Comparison of ENCODE assay signal across 10 cellular contexts in the genomic region with DNA sequence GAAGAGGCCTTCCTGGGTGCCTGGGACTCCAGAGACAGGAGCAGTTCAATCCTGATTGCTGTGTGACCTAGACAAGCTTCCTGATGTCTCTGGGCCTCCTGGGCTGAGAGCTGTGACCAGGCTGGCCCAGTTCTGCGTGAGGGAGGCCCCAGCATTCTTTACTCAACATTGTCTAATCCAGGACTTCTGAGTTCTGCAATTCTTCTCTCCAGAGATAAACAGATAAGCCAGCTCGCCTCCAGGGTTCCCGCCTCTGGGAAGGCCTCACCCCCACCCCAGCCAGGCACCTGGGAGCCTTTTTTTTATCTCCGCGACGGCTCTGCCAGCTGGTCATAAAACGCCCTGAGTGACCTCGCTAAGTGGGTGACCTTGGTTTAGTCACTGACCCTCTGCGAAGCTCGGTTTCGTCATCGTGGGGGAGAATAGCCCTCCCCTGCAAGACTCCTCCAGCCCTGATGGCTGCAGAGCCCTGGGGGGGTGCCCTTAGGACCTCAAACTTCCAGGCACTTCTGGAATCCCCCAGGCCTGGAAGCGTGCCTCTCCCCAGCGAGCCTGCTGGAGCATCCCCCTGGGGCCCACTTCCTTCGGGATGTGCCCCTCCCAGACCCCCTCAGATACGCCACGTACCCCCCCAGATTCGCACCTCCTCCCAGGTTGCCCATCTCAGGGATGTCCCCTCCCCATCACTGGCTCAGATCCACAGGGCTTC. TPM values are rescaled to one million over a fixed set of nuclear protein-coding genes. Genes with fewer than 3 reads are reported as not detected.
DNase-seq lines count a peak whose midpoint lies in the region; ATAC-seq, FAIRE-seq and TF ChIP-seq lines count a peak whose summit lies in the region.
"Had no signal": no experiment of that assay in that cellular context is flagged by ENCODE, and none has a peak within 500 bp of the region (broad histone marks: within the 10 kb centered on the region; RNA-seq: fewer than 3 reads in every experiment).

No MANE protein-coding gene starts in this region.

- peaks cover 25% of the 10 kb centered on the region for H3K4me1 Mint-ChIP-seq in neural progenitor cell
- H3K4me1 Mint-ChIP-seq: activated naive CD4-positive, alpha-beta T cell treated with anti-CD3 and anti-CD28 coated beads, Interleukin-2, amount 50 U/mL, for 24 hours had no signal

- peak overlapping the region; percentile 12 to 64 for H3K4me2 ChIP-seq in H1 (ENCODE audit: insufficient read depth in 1 of 2, low read depth in 2 of 2, low read length in 2 of 2)
- H3K4me2 ChIP-seq in neural progenitor cell = peak overlapping the region; percentile 60

- H3K36me3 Mint-ChIP-seq in neural progenitor cell = no peaks in the 10 kb centered on the region
- H3K36me3 Mint-ChIP-seq: activated naive CD4-positive, alpha-beta T cell treated with anti-CD3 and anti-CD28 coated beads, Interleukin-2, amount 50 U/mL, for 24 hours had no signal

- no peaks in the 10 kb centered on the region for H3K36me3 ChIP-seq in H1 (ENCODE audit: control insufficient read depth in 2 of 4, insufficient read depth in 4 of 4, low read length in 3 of 4)
- no peaks in the 10 kb centered on the region for H3K36me3 ChIP-seq in neural progenitor cell

- peak overlapping the region; percentile 98 for H4K91ac ChIP-seq in H1 (replicated peaks; ENCODE audit: insufficient read length, low read length)

- no peak overlapping the region for H3K23ac ChIP-seq in H1 (ENCODE audit: insufficient read length)

- H2BK5ac ChIP-seq in H1 (ENCODE audit: low read depth, low read length) = peak overlapping the region; percentile 87; the same call in 1 of the 2 replicates

- no peaks in the 10 kb centered on the region for H3K9me3 Mint-ChIP-seq in neural progenitor cell
- H3K9me3 Mint-ChIP-seq: activated naive CD4-positive, alpha-beta T cell treated with anti-CD3 and anti-CD28 coated beads, Interleukin-2, amount 50 U/mL, for 24 hours had no signal

- H4K5ac ChIP-seq in H1 (ENCODE audit: insufficient read length, low read depth, low read length) = peak overlapping the region; percentile 93

- H4K20me1 ChIP-seq in H1 (replicated peaks in 1 of 2; ENCODE audit: control insufficient read depth in 1 of 2, insufficient read depth in 2 of 2, low read length in 2 of 2) = no peaks in the 10 kb centered on the region
- no peaks in the 10 kb centered on the region for H4K20me1 ChIP-seq in neural progenitor cell (ENCODE audit: low read depth)

- H2BK120ac ChIP-seq in H1 (replicated peaks; ENCODE audit: low read depth, low read length) = peak overlapping the region; percentile 83

- H3K14ac ChIP-seq in H1 (ENCODE audit: insufficient read length) = no peak overlapping the region

- no peak overlapping the region for H3K27ac Mint-ChIP-seq in neural progenitor cell
- H3K27ac Mint-ChIP-seq: activated naive CD4-positive, alpha-beta T cell treated with anti-CD3 and anti-CD28 coated beads, Interleukin-2, amount 50 U/mL, for 24 hours had no signal

- peak overlapping the region; percentile 87 for H3K18ac ChIP-seq in H1 (ENCODE audit: extremely low read depth, low read length)

- no peak for ATAC-seq in GM21825 (IDR thresholded peaks at IDR 0.05; ENCODE audit: unreplicated experiment)

- H3K56ac ChIP-seq in H1 (replicated peaks; ENCODE audit: insufficient read length, low read depth, low read length) = peak overlapping the region; percentile 59

- no peak overlapping the region for H2BK15ac ChIP-seq in H1 (ENCODE audit: low read length)

- H3K27ac ChIP-seq in H1 (ENCODE audit: low read depth, low read length) (peak overlapping the region; percentile 41; the same call in 1 of the 2 replicates), neural progenitor cell (no peak overlapping the region)

- H3K27me3 ChIP-seq in H1 (replicated peaks in 1 of 4; ENCODE audit: control insufficient read depth in 3 of 4, extremely low read depth in 1 of 4, insufficient read depth in 3 of 4, low read length in 3 of 4) = no peaks in the 10 kb centered on the region; a peak in 1 of 7 replicates
- no peaks in the 10 kb centered on the region for H3K27me3 ChIP-seq in neural progenitor cell

- peak overlapping the region; percentile 61; the same call in 1 of the 2 replicates for H2BK20ac ChIP-seq in H1 (ENCODE audit: low read length)

- no peak overlapping the region for H3K4me3 Mint-ChIP-seq in neural progenitor cell
- H3K4me3 Mint-ChIP-seq: activated naive CD4-positive, alpha-beta T cell treated with anti-CD3 and anti-CD28 coated beads, Interleukin-2, amount 50 U/mL, for 24 hours had no signal

- DNase-seq in DMS53 treated with DMSO at 0.1 percent for 48 hours (lab: John Stamatoyannopoulos, UW; ENCODE audit: unreplicated experiment) (peak; percentile 59), MV-4-11 (lab: John Stamatoyannopoulos, UW) (peak; percentile 54), H1 (ENCODE audit: low read depth in 1 of 2, low spot score in 2 of 2) (no peak), neural progenitor cell (ENCODE audit: low spot score) (peak; percentile 48), NCI-H2081 (lab: John Stamatoyannopoulos, UW) (no peak), cortex of kidney (lab: John Stamatoyannopoulos, UW) (no peak)
- no peak for DNase-seq in activated CD4-positive, alpha-beta T cell treated with anti-CD3 and anti-CD28 coated beads for 48 hours
- DNase-seq: Right ventricle myocardium superior had no signal

- no peaks in the 10 kb centered on the region for H3K23me2 ChIP-seq in H1 (ENCODE audit: low read depth, low read length)

- H2AK5ac ChIP-seq in H1 (ENCODE audit: low read depth, low read length) = no peak overlapping the region

- no peak for FAIRE-seq in H1 (lab: Jason Lieb, UNC)

- H3K9me3 ChIP-seq in H1 (ENCODE audit: insufficient read depth in 2 of 2, low read depth in 1 of 2, low read length in 1 of 2) (no peaks in the 10 kb centered on the region), neural progenitor cell (ENCODE audit: low read depth) (no peaks in the 10 kb centered on the region)

- TF ChIP-seq CTCF in H1 (IDR thresholded peaks at IDR 0.05; ENCODE audit: control extremely low read depth in 1 of 3, insufficient read depth in 1 of 3, low read depth in 1 of 3, low read length in 3 of 3) (0 out of 4 replicates have a peak, but pooled peaks of 1 of the 3 experiments have one; percentile 9), neural progenitor cell (IDR thresholded peaks at IDR 0.05) (no peak)

- H3K79me2 ChIP-seq in H1 (ENCODE audit: control insufficient read depth in 1 of 2, insufficient read depth in 2 of 2, low read length in 2 of 2) = no peaks in the 10 kb centered on the region
- no peaks in the 10 kb centered on the region for H3K79me2 ChIP-seq in neural progenitor cell (ENCODE audit: low read depth)

- H4K8ac ChIP-seq in H1 (ENCODE audit: extremely low read depth, insufficient read depth, low read length) = peak overlapping the region; percentile 93

- H3K79me1 ChIP-seq in H1 (ENCODE audit: low read depth, low read length) = no peaks in the 10 kb centered on the region

- 22% methylated on average over 17 of the region's 18 CpGs; no CpG with 5 or more reads in 1 of the 2 experiments for WGBS in H1 (ENCODE audit: extremely low coverage in 1 of 2, insufficient coverage in 1 of 2, insufficient read length in 1 of 2, insufficient replicate concordance in 2 of 2, low coverage in 1 of 2, low lambda C conversion rate in 2 of 2, missing lambda C conversion rate in 1 of 2), 2 experiments

- no peak for TF ChIP-seq RAD21 in H1 (IDR thresholded peaks at IDR 0.05 in 1 of 2, conservative IDR thresholded peaks at IDR 0.05 in 1 of 2; ENCODE audit: low read depth in 2 of 2, low read length in 2 of 2)

- peaks cover 9% of the 10 kb centered on the region for H3K27me3 Mint-ChIP-seq in neural progenitor cell (ENCODE audit: insufficient read depth, low read depth)

- peaks cover 18% of the 10 kb centered on the region for H3F3A ChIP-seq in neural progenitor cell (ENCODE audit: low read depth)

- H3K4me3 ChIP-seq in H1 (ENCODE audit: extremely low read depth in 1 of 4, insufficient read depth in 2 of 4, low read depth in 3 of 4, low read length in 4 of 4) = peak overlapping the region in 2 of 4 experiments; percentile 5 to 44; a peak in 3 of 8 replicates
- H3K4me3 ChIP-seq in neural progenitor cell = no peak overlapping the region

- H2AFZ ChIP-seq in H1 (ENCODE audit: low read length) (no peak overlapping the region), neural progenitor cell (replicated peaks) (peak overlapping the region; percentile 43)

- H3K9ac ChIP-seq in H1 (replicated peaks in 1 of 4; ENCODE audit: extremely low read depth in 1 of 4, low read depth in 3 of 4, low read length in 3 of 4) (peak overlapping the region in 2 of 4 experiments; percentile 28 to 38; a peak in 4 of 7 replicates), neural progenitor cell (no peak overlapping the region)

- peak overlapping the region; percentile 95 for H2BK12ac ChIP-seq in H1 (ENCODE audit: low read depth, low read length)

- H3K4me1 ChIP-seq in H1 (replicated peaks in 1 of 4; ENCODE audit: control insufficient read depth in 3 of 4, insufficient read depth in 4 of 4, low read length in 3 of 4) (peaks cover 0 to 24% (median 12%) of the 10 kb centered on the region in 4 experiments; a peak in 6 of 7 replicates), neural progenitor cell (peaks cover 16% of the 10 kb centered on the region)

- peak overlapping the region; percentile 78 for H3K4ac ChIP-seq in H1 (replicated peaks; ENCODE audit: insufficient read length, low read depth, low read length)

- TF ChIP-seq EP300 in H1 (IDR thresholded peaks at IDR 0.05; ENCODE audit: borderline replicate concordance in 1 of 2, low read depth in 2 of 2, low read length in 2 of 2) = no peak

- CTCF ChIA-PET in H1 (lab: Charles Lee; ENCODE audit: partially characterized antibody) = interaction anchor here (0.5 to 11.7 kb wide), 12 partner anchors 9 to 725 kb away, joined by 3 to 132 read pairs (median 4); no protein-coding TSS in a partner anchor

- TF ChIP-seq POLR2A in H1 (IDR thresholded peaks at IDR 0.05; ENCODE audit: control extremely low read depth in 1 of 2, low read depth in 2 of 2, low read length in 2 of 2) = no peak

- POLR2A ChIA-PET in H1 (lab: Charles Lee; ENCODE audit: partially characterized antibody) = interaction anchor here (0.6 to 2.4 kb wide), 14 partner anchors 11 to 548 kb away, joined by 3 to 8 read pairs (median 3); no protein-coding TSS in a partner anchor

RNA-seq across cellular contexts. Expression of a gene that starts 1.9 kb away (rescaled TPM):
- 0.99 and 1.5 TPM in 2 replicates for total RNA-seq in H1 (2021; fragmentation: NEBNext Ultra II Directional; extraction: Animal tissue kit (Norgen Biotek cat#: 25700))
- 2.6 and 3.8 TPM in 2 replicates for polyA plus RNA-seq in H1 (2011; rRNA removed)
- polyA plus RNA-seq in H1 (2011; cell fraction: cytosol; rRNA removed) = 2.3 TPM
- 1.2 TPM for polyA plus RNA-seq in H1 (2011; cell fraction: nucleus; rRNA removed)
- polyA plus RNA-seq in H1 (2012, experiment 1 of 2) = 1.0 to 2.2 TPM (median 1.6 TPM) in 4 replicates
- polyA plus RNA-seq in H1 (2012, experiment 2 of 2) = 1.00 TPM
- polyA plus RNA-seq in H1 (2013, experiment 1 of 2) = 1.5 TPM
- 1.4 TPM for polyA plus RNA-seq in H1 (2013, experiment 2 of 2)
- polyA minus RNA-seq in H1 (2011; rRNA and poly(A)+ RNA removed) = 0.59 TPM in 1 of 2 replicates, not detected in the other
- polyA minus RNA-seq in H1 (2011; cell fraction: cytosol; rRNA and poly(A)+ RNA removed) = 1.2 TPM
- polyA minus RNA-seq in H1 (2011; cell fraction: nucleus; rRNA and poly(A)+ RNA removed) = not detected
- total RNA-seq in neural progenitor cell (ENCODE audit: low replicate concordance) = 1.6 TPM in 1 of 2 replicates, not detected in the other

RNA-seq across cellular contexts. Expression of a gene that starts 42.2 kb away (rescaled TPM):
- 12.4 and 13.6 TPM in 2 replicates for total RNA-seq in H1 (2021; fragmentation: NEBNext Ultra II Directional; extraction: Animal tissue kit (Norgen Biotek cat#: 25700))
- 2.7 and 7.3 TPM in 2 replicates for polyA plus RNA-seq in H1 (2011; rRNA removed)
- polyA plus RNA-seq in H1 (2011; cell fraction: cytosol; rRNA removed) = 3.4 TPM
- polyA plus RNA-seq in H1 (2011; cell fraction: nucleus; rRNA removed) = 11.6 TPM
- polyA plus RNA-seq in H1 (2012, experiment 1 of 2) = 6.8 to 10.4 TPM (median 9.6 TPM) in 4 replicates
- polyA plus RNA-seq in H1 (2012, experiment 2 of 2) = 4.1 TPM
- polyA plus RNA-seq in H1 (2013, experiment 1 of 2) = 10.0 TPM
- polyA plus RNA-seq in H1 (2013, experiment 2 of 2) = 8.2 TPM
- polyA minus RNA-seq in H1 (2011; rRNA and poly(A)+ RNA removed) = 0.90 and 1.2 TPM in 2 replicates
- 5.9 TPM for polyA minus RNA-seq in H1 (2011; cell fraction: cytosol; rRNA and poly(A)+ RNA removed)
- 5.9 TPM for polyA minus RNA-seq in H1 (2011; cell fraction: nucleus; rRNA and poly(A)+ RNA removed)
- 0.02 and 3.5 TPM in 2 replicates for total RNA-seq in neural progenitor cell (ENCODE audit: low replicate concordance)

RNA-seq across cellular contexts. Expression of a gene that starts 52.7 kb away (rescaled TPM):
- total RNA-seq in H1 (2021; fragmentation: NEBNext Ultra II Directional; extraction: Animal tissue kit (Norgen Biotek cat#: 25700)) = not detected in 2 replicates
- not detected in 2 replicates for polyA plus RNA-seq in H1 (2011; rRNA removed)
- polyA plus RNA-seq in H1 (2011; cell fraction: cytosol; rRNA removed) = not detected
- polyA plus RNA-seq in H1 (2011; cell fraction: nucleus; rRNA removed) = not detected
- polyA plus RNA-seq in H1 (2012, experiment 1 of 2) = 0.27 to 1.1 TPM (median 0.53 TPM) in 4 replicates
- 1.5 TPM for polyA plus RNA-seq in H1 (2012, experiment 2 of 2)
- not detected for polyA plus RNA-seq in H1 (2013, experiment 1 of 2)
- polyA plus RNA-seq in H1 (2013, experiment 2 of 2) = not detected
- polyA minus RNA-seq in H1 (2011; rRNA and poly(A)+ RNA removed) = not detected in 2 replicates
- not detected for polyA minus RNA-seq in H1 (2011; cell fraction: cytosol; rRNA and poly(A)+ RNA removed)
- not detected for polyA minus RNA-seq in H1 (2011; cell fraction: nucleus; rRNA and poly(A)+ RNA removed)
- total RNA-seq in neural progenitor cell (ENCODE audit: low replicate concordance) = not detected in 2 replicates
- total RNA-seq: Right ventricle myocardium superior had no signal

Comparison
In these comparisons a context has a peak if more than half of its experiments do, and no peak if none do; other contexts are left out.
1. DNase-seq: peak in DMS53 treated with DMSO at 0.1 percent for 48 hours (single experiment), MV-4-11 (single experiment) and neural progenitor cell (single experiment); none in H1 (0 of 2), NCI-H2081 (0 of 2), cortex of kidney (single experiment) and activated CD4-positive, alpha-beta T cell treated with anti-CD3 and anti-CD28 coated beads for 48 hours (single experiment).